ENCODE assay signal across 1 cellular context in the genomic region with DNA sequence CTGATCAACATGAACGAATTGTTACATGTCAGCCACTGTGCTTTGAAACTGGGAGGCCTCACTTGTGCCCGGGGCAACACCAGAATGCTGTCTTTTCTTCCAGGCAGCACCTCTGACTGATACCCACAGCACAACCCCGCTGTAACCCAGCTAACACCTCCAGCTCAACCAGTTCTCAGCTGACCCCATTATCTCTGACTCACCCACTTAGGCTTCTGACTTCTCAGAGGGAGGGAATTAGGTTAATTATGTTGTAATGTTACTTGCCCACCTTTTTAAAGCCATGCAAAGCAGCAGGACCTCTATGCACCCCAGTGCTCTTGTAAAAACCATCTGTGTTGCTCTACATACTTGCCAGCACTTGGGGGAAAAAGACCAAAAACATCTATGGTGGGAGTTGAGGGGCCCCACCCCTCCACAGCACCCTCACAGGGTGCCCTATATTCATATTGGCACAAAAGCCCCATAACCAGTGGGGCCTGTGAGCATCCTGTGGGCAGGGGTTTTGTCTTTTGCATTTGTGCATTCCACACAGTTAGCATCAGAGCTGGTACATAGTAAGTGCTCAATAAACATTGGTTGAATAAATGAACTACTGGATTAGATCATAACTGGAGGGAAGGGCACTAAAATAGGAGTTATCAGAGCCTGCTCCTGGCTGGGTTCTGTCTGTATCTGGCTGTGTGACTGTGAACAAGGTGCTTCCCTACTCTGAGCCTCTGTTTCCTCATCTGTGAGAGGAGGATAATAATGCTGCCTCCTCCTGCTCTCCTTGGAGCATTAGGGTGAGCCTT.
TF ChIP-seq lines count a peak whose summit lies in the region.

No MANE protein-coding gene starts in this region.

TF ChIP-seq in IMR-90, 13 proteins besides CTCF, POLR2A, EP300 and RAD21 (continued from another document):
- no peak for TF ChIP-seq CEBPB (IDR thresholded peaks at IDR 0.05; ENCODE audit: low read depth, low read length)
- no peak for TF ChIP-seq BHLHE40 (IDR thresholded peaks at IDR 0.05; ENCODE audit: low read depth, low read length)
- TF ChIP-seq MAFK (IDR thresholded peaks at IDR 0.05; ENCODE audit: low read depth, low read length) = no peak
- TF ChIP-seq, protein P1, sequence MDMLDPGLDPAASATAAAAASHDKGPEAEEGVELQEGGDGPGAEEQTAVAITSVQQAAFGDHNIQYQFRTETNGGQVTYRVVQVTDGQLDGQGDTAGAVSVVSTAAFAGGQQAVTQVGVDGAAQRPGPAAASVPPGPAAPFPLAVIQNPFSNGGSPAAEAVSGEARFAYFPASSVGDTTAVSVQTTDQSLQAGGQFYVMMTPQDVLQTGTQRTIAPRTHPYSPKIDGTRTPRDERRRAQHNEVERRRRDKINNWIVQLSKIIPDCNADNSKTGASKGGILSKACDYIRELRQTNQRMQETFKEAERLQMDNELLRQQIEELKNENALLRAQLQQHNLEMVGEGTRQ (IDR thresholded peaks at IDR 0.05; ENCODE audit: low read depth, low read length) = no peak
- no peak for TF ChIP-seq MAZ (IDR thresholded peaks at IDR 0.05; ENCODE audit: borderline replicate concordance, low read depth, low read length)
- TF ChIP-seq SMC3 (IDR thresholded peaks at IDR 0.05; ENCODE audit: low read depth, low read length) = no peak
- no peak for TF ChIP-seq RFX5 (IDR thresholded peaks at IDR 0.05; ENCODE audit: low read depth, low read length)
